30 cellular contexts compared by ENCODE assay signal in genomic region chr3:147812186-147812911, GRCh38.
"Had no signal": no experiment of that assay in that cellular context is flagged by ENCODE, and none has a peak within 500 bp of the region (broad histone marks: within the 10 kb centered on the region; RNA-seq: fewer than 3 reads in every experiment).

No MANE protein-coding gene starts in this region.

- ATAC-seq: activated CD8-positive, alpha-beta memory T cell treated with anti-CD3 and anti-CD28 coated beads, Interleukin-2, amount 10 ng/mL, durations not matched to agents 7 days and 5 days; body of pancreas; Right ventricle myocardium inferior had no signal

- H3K27me3 ChIP-seq: adrenal gland, body of pancreas, breast epithelium, MG63 had no signal

- DNase-seq: activated CD4-positive, alpha-beta memory T cell treated with anti-CD3 and anti-CD28 coated beads, Interleukin-2, amount 10 ng/mL, durations not matched to agents 7 days and 5 days; activated CD4-positive, alpha-beta T cell treated with anti-CD3 and anti-CD28 coated beads for 1 hour; activated CD4-positive, alpha-beta T cell treated with anti-CD3 and anti-CD28 coated beads for 48 hours; activated CD4-positive, CD25-positive, alpha-beta regulatory T cell; activated CD8-positive, alpha-beta memory T cell treated with anti-CD3 and anti-CD28 coated beads for 24 hours; activated CD8-positive, alpha-beta memory T cell treated with anti-CD3 and anti-CD28 coated beads, Interleukin-2, amount 10 ng/mL, durations not matched to agents 7 days and 5 days; activated CD8-positive, alpha-beta memory T cell treated with anti-CD3 and anti-CD28 coated beads, Interleukin-2, amount 50 U/mL, for 48 hours; activated effector memory CD4-positive, alpha-beta T cell treated with Interleukin-2 at 50 U/mL for 16 hours; activated naive CD8-positive, alpha-beta T cell treated with anti-CD3 and anti-CD28 coated beads, Interleukin-2, amount 10 ng/mL, durations not matched to agents 7 days and 5 days; activated T-cell treated with anti-CD3 and anti-CD28 coated beads, Interleukin-2, amount 50 U/mL, for 48 hours; adrenal gland; body of pancreas; Kasumi-1; KG1; MG63; NCI-H1048; NCI-H1105 treated with DMSO at 0.1 percent for 48 hours; NCI-H1436 treated with DMSO at 0.1 percent for 48 hours; NCI-H1694 treated with DMSO at 0.1 percent for 48 hours; NCI-H2029; NCI-H345; NCI-H524 treated with DMSO at 0.1 percent for 48 hours; NCI-H748 treated with DMSO at 0.1 percent for 48 hours; NK-92 treated with Interleukin-12 subunit alpha and Interleukin-12 subunit beta, amount 100 ng/mL, for 24 hours; PC-9; T1000; WERI-Rb-1 had no signal

- H3K9me3 ChIP-seq: adrenal gland, body of pancreas, breast epithelium, MG63 had no signal

- H3K4me1 ChIP-seq: adrenal gland, body of pancreas, breast epithelium had no signal

- H3K4me3 ChIP-seq: adrenal gland, body of pancreas, breast epithelium, MG63, PC-9 had no signal

- H3K36me3 ChIP-seq: adrenal gland, breast epithelium, MG63, WERI-Rb-1 had no signal

- H3K27ac ChIP-seq: adrenal gland, body of pancreas, breast epithelium, PC-9, RWPE1, WERI-Rb-1 had no signal
